In the genomic region with DNA sequence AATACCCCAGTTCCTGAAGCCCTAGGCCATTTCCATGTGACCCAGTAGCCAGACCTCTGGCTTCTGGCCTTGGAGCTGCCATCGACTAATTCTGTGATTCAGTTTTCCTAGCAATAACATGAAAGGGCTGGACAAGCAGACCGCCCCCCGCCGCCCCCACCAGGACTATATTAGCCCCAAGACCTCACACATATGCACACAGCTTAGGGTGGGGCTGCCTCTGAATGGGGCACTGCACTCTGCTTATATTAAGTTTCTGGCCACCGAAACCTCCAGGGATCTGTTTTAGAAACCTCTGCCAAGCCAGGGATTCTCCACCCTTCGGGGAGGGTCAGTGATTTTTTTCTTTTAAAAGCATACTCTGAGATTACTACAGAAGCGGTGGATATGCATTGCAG, we compare ENCODE assay signal across 18 cellular contexts. TPM values are rescaled to one million over a fixed set of nuclear protein-coding genes. Genes with fewer than 3 reads are reported as not detected.
DNase-seq lines count a peak whose midpoint lies in the region; ATAC-seq and TF ChIP-seq lines count a peak whose summit lies in the region.
"Had no signal": no experiment of that assay in that cellular context is flagged by ENCODE, and none has a peak within 500 bp of the region (broad histone marks: within the 10 kb centered on the region; RNA-seq: fewer than 3 reads in every experiment).

No MANE protein-coding gene starts in this region.

- no peaks in the 10 kb centered on the region for H3K4me1 Mint-ChIP-seq in activated CD4-positive, alpha-beta memory T cell treated with anti-CD3 and anti-CD28 coated beads for 36 hours (ENCODE audit: low read depth)
- H3K4me1 Mint-ChIP-seq in activated CD4-positive, alpha-beta memory T cell treated with anti-CD3 and anti-CD28 coated beads, Interleukin-2, amount 10 ng/mL, durations not matched to agents 7 days and 5 days, result peaks cover 13% of the 10 kb centered on the region
- H3K4me1 Mint-ChIP-seq in activated naive CD8-positive, alpha-beta T cell treated with anti-CD3 and anti-CD28 coated beads for 36 hours, result peaks cover 7% of the 10 kb centered on the region
- peaks cover 9 to 17% (median 15%) of the 10 kb centered on the region in 4 donors for H3K4me1 Mint-ChIP-seq in naive thymus-derived CD8-positive, alpha-beta T cell

- no peak overlapping the region for H3K4me3 Mint-ChIP-seq in activated CD4-positive, alpha-beta memory T cell treated with anti-CD3 and anti-CD28 coated beads for 36 hours
- H3K4me3 Mint-ChIP-seq in activated CD4-positive, alpha-beta memory T cell treated with anti-CD3 and anti-CD28 coated beads, Interleukin-2, amount 10 ng/mL, durations not matched to agents 7 days and 5 days, result no peak overlapping the region
- H3K4me3 Mint-ChIP-seq in activated naive CD8-positive, alpha-beta T cell treated with anti-CD3 and anti-CD28 coated beads for 36 hours, result peak overlapping the region; percentile 47
- peak overlapping the region in 9 of 10 donors; percentile 28 to 74 (median 43) for H3K4me3 Mint-ChIP-seq in naive thymus-derived CD8-positive, alpha-beta T cell

- intact Hi-C loops in activated CD4-positive, alpha-beta memory T cell treated with anti-CD3 and anti-CD28 coated beads for 36 hours (cut with micrococcal nuclease), result no loop called here
- intact Hi-C loops in testis (cut with DNase I; ENCODE audit: low total_unique reads), result no loop called here

- H3K4me3 ChIP-seq in testis, result no peak overlapping the region
- H3K4me3 ChIP-seq: uterus had no signal

- no peaks in the 10 kb centered on the region for H3K36me3 Mint-ChIP-seq in activated CD4-positive, alpha-beta memory T cell treated with anti-CD3 and anti-CD28 coated beads for 36 hours
- no peaks in the 10 kb centered on the region for H3K36me3 Mint-ChIP-seq in activated CD4-positive, alpha-beta memory T cell treated with anti-CD3 and anti-CD28 coated beads, Interleukin-2, amount 10 ng/mL, durations not matched to agents 7 days and 5 days (ENCODE audit: low read depth)
- peaks cover 3% of the 10 kb centered on the region for H3K36me3 Mint-ChIP-seq in activated naive CD8-positive, alpha-beta T cell treated with anti-CD3 and anti-CD28 coated beads for 36 hours
- peaks cover 0 to 4% (median 0%) of the 10 kb centered on the region in 3 donors for H3K36me3 Mint-ChIP-seq in naive thymus-derived CD8-positive, alpha-beta T cell
- H3K36me3 Mint-ChIP-seq: memory B cell had no signal

- ATAC-seq in naive thymus-derived CD8-positive, alpha-beta T cell, result no peak
- no peak for ATAC-seq in GM21390 (IDR thresholded peaks at IDR 0.05; ENCODE audit: unreplicated experiment)
- ATAC-seq: Right ventricle myocardium inferior had no signal

- TF ChIP-seq POLR2A in testis (IDR thresholded peaks at IDR 0.05), result no peak

- CTCF ChIA-PET in activated CD4-positive, alpha-beta memory T cell treated with anti-CD3 and anti-CD28 coated beads for 36 hours (lab: Charles Lee), result interaction anchor here (0.6 kb wide), 1 partner anchor 189 kb away, joined by 3 read pairs; no protein-coding TSS in a partner anchor
- CTCF ChIA-PET in activated CD4-positive, alpha-beta memory T cell treated with anti-CD3 and anti-CD28 coated beads, Interleukin-2, amount 10 ng/mL, durations not matched to agents 7 days and 5 days (lab: Charles Lee), result no interaction called here
- CTCF ChIA-PET in GM10248 (lab: Yijun Ruan, JAX), result no interaction called here

- H3K27ac ChIP-seq in testis, result no peak overlapping the region
- H3K27ac ChIP-seq: skin epidermis, uterus had no signal

- no peak for TF ChIP-seq CTCF in testis (IDR thresholded peaks at IDR 0.05)
- no peak for TF ChIP-seq CTCF in GM10248 (IDR thresholded peaks at IDR 0.05; ENCODE audit: control extremely low read depth, extremely low read depth, low read depth, missing control alignments)

- H3K27me3 ChIP-seq in testis, result no peaks in the 10 kb centered on the region
- H3K27me3 ChIP-seq: uterus had no signal

- peak; percentile 4 for DNase-seq in activated CD4-positive, alpha-beta memory T cell treated with anti-CD3 and anti-CD28 coated beads for 36 hours
- DNase-seq in activated CD4-positive, alpha-beta memory T cell treated with anti-CD3 and anti-CD28 coated beads, Interleukin-2, amount 10 ng/mL, durations not matched to agents 7 days and 5 days, result no peak
- DNase-seq in activated naive CD8-positive, alpha-beta T cell treated with anti-CD3 and anti-CD28 coated beads for 36 hours, result no peak
- no peak for DNase-seq in naive thymus-derived CD8-positive, alpha-beta T cell
- peak; percentile 8 for DNase-seq in testis
- no peak for DNase-seq in DMS114 treated with DMSO at 0.1 percent for 48 hours (lab: John Stamatoyannopoulos, UW; ENCODE audit: unreplicated experiment)
- DNase-seq in GM10248 (ENCODE audit: extremely low spot score), result no peak
- DNase-seq: activated CD4-positive, alpha-beta T cell treated with anti-CD3 and anti-CD28 coated beads, Interleukin-2, amount 10 ng/mL, durations not matched to agents 24 days and 14 days; activated naive CD4-positive, alpha-beta T cell treated with anti-CD3 and anti-CD28 coated beads, Interleukin-2, amount 50 U/mL, for 16 hours; KBM-7; left cardiac atrium; stimulated activated CD4-positive, alpha-beta T cell treated with anti-CD3 and anti-CD28 coated beads, Interleukin-4, amount 100 ng/mL, for 24 hours; uterus had no signal

- no peaks in the 10 kb centered on the region for H3K9me3 Mint-ChIP-seq in activated CD4-positive, alpha-beta memory T cell treated with anti-CD3 and anti-CD28 coated beads for 36 hours
- no peaks in the 10 kb centered on the region for H3K9me3 Mint-ChIP-seq in activated CD4-positive, alpha-beta memory T cell treated with anti-CD3 and anti-CD28 coated beads, Interleukin-2, amount 10 ng/mL, durations not matched to agents 7 days and 5 days
- H3K9me3 Mint-ChIP-seq in activated naive CD8-positive, alpha-beta T cell treated with anti-CD3 and anti-CD28 coated beads for 36 hours, result no peaks in the 10 kb centered on the region
- peaks cover 0 to 1% (median 0%) of the 10 kb centered on the region in 9 donors for H3K9me3 Mint-ChIP-seq in naive thymus-derived CD8-positive, alpha-beta T cell
- H3K9me3 Mint-ChIP-seq: activated CD4-positive, alpha-beta T cell treated with anti-CD3 and anti-CD28 coated beads, Interleukin-2, amount 10 ng/mL, durations not matched to agents 24 days and 14 days; memory B cell had no signal

- no peak overlapping the region for H3K27ac Mint-ChIP-seq in activated CD4-positive, alpha-beta memory T cell treated with anti-CD3 and anti-CD28 coated beads for 36 hours
- H3K27ac Mint-ChIP-seq in activated CD4-positive, alpha-beta memory T cell treated with anti-CD3 and anti-CD28 coated beads, Interleukin-2, amount 10 ng/mL, durations not matched to agents 7 days and 5 days, result no peak overlapping the region
- H3K27ac Mint-ChIP-seq in activated naive CD8-positive, alpha-beta T cell treated with anti-CD3 and anti-CD28 coated beads for 36 hours, result no peak overlapping the region
- H3K27ac Mint-ChIP-seq in naive thymus-derived CD8-positive, alpha-beta T cell, result no peak overlapping the region
- H3K27ac Mint-ChIP-seq: activated CD4-positive, alpha-beta T cell treated with anti-CD3 and anti-CD28 coated beads, Interleukin-2, amount 10 ng/mL, durations not matched to agents 24 days and 14 days; memory B cell had no signal

- no peaks in the 10 kb centered on the region for H3K36me3 ChIP-seq in testis (ENCODE audit: low read depth, missing control alignments)
- H3K36me3 ChIP-seq: uterus had no signal

- POLR2A ChIA-PET in activated CD4-positive, alpha-beta memory T cell treated with anti-CD3 and anti-CD28 coated beads for 36 hours (lab: Charles Lee), result no interaction called here
- POLR2A ChIA-PET in activated CD4-positive, alpha-beta memory T cell treated with anti-CD3 and anti-CD28 coated beads, Interleukin-2, amount 10 ng/mL, durations not matched to agents 7 days and 5 days (lab: Charles Lee), result no interaction called here
- POLR2A ChIA-PET in naive thymus-derived CD8-positive, alpha-beta T cell (lab: Charles Lee), result no interaction called here
- POLR2A ChIA-PET in GM10248 (lab: Yijun Ruan, JAX), result no interaction called here

- peaks cover 44% of the 10 kb centered on the region for H3K27me3 Mint-ChIP-seq in activated CD4-positive, alpha-beta memory T cell treated with anti-CD3 and anti-CD28 coated beads for 36 hours
- H3K27me3 Mint-ChIP-seq in activated CD4-positive, alpha-beta memory T cell treated with anti-CD3 and anti-CD28 coated beads, Interleukin-2, amount 10 ng/mL, durations not matched to agents 7 days and 5 days, result peaks cover 50% of the 10 kb centered on the region
- peaks cover 66% of the 10 kb centered on the region for H3K27me3 Mint-ChIP-seq in activated naive CD8-positive, alpha-beta T cell treated with anti-CD3 and anti-CD28 coated beads for 36 hours
- peaks cover 33 to 70% (median 51%) of the 10 kb centered on the region in 5 donors for H3K27me3 Mint-ChIP-seq in naive thymus-derived CD8-positive, alpha-beta T cell

- H3K9me3 ChIP-seq in testis, result no peaks in the 10 kb centered on the region
- H3K9me3 ChIP-seq: uterus had no signal

- 84 to 94% methylated on average over 7 of the region's 7 CpGs for WGBS in testis, 2 donors

- peaks cover 3% of the 10 kb centered on the region for H3K4me1 ChIP-seq in testis

RNA-seq across cellular contexts. Expression of gene RAB11FIP4, which starts 2.3 kb away (rescaled TPM):
- 10 to 100 TPM; 35.0 to 35.6 TPM for total RNA-seq in activated CD4-positive, alpha-beta memory T cell treated with anti-CD3 and anti-CD28 coated beads for 36 hours
- total RNA-seq in activated CD4-positive, alpha-beta memory T cell treated with anti-CD3 and anti-CD28 coated beads, Interleukin-2, amount 10 ng/mL, durations not matched to agents 7 days and 5 days, result 10 to 100 TPM; 38.6 to 41.1 TPM
- 10 to 100 TPM; 16.7 to 18.7 TPM for total RNA-seq in activated naive CD8-positive, alpha-beta T cell treated with anti-CD3 and anti-CD28 coated beads for 36 hours
- total RNA-seq in naive thymus-derived CD8-positive, alpha-beta T cell, result 10 to 100 TPM; 49.7 to 51.1 TPM
- polyA plus RNA-seq in naive thymus-derived CD8-positive, alpha-beta T cell, result 10 to 100 TPM; 14.9 to 18.6 (median 17.5) TPM
- total RNA-seq in testis, result 10 to 100 TPM; 44.3 to 90.2 TPM
- polyA plus RNA-seq in testis (ENCODE audit: insufficient read depth, low read depth, low replicate concordance), result 104 TPM
- total RNA-seq: glomerular endothelial cell had no signal

Comparison
In these comparisons a context has a peak if more than half of its experiments do, and no peak if none do; other contexts are left out.
1. DNase-seq: peak in activated CD4-positive, alpha-beta memory T cell treated with anti-CD3 and anti-CD28 coated beads for 36 hours (single experiment) and testis (single experiment); none in activated CD4-positive, alpha-beta memory T cell treated with anti-CD3 and anti-CD28 coated beads, Interleukin-2, amount 10 ng/mL, durations not matched to agents 7 days and 5 days (single experiment), activated naive CD8-positive, alpha-beta T cell treated with anti-CD3 and anti-CD28 coated beads for 36 hours (single experiment), naive thymus-derived CD8-positive, alpha-beta T cell (0 of 10), DMS114 treated with DMSO at 0.1 percent for 48 hours (single experiment) and GM10248 (single experiment).
2. H3K4me3 Mint-ChIP-seq: peak in activated naive CD8-positive, alpha-beta T cell treated with anti-CD3 and anti-CD28 coated beads for 36 hours (single experiment) and naive thymus-derived CD8-positive, alpha-beta T cell (9 of 10); none in activated CD4-positive, alpha-beta memory T cell treated with anti-CD3 and anti-CD28 coated beads for 36 hours (single experiment) and activated CD4-positive, alpha-beta memory T cell treated with anti-CD3 and anti-CD28 coated beads, Interleukin-2, amount 10 ng/mL, durations not matched to agents 7 days and 5 days (single experiment).